Comparison of ENCODE assay signal across 1 cellular context in the genomic region with DNA sequence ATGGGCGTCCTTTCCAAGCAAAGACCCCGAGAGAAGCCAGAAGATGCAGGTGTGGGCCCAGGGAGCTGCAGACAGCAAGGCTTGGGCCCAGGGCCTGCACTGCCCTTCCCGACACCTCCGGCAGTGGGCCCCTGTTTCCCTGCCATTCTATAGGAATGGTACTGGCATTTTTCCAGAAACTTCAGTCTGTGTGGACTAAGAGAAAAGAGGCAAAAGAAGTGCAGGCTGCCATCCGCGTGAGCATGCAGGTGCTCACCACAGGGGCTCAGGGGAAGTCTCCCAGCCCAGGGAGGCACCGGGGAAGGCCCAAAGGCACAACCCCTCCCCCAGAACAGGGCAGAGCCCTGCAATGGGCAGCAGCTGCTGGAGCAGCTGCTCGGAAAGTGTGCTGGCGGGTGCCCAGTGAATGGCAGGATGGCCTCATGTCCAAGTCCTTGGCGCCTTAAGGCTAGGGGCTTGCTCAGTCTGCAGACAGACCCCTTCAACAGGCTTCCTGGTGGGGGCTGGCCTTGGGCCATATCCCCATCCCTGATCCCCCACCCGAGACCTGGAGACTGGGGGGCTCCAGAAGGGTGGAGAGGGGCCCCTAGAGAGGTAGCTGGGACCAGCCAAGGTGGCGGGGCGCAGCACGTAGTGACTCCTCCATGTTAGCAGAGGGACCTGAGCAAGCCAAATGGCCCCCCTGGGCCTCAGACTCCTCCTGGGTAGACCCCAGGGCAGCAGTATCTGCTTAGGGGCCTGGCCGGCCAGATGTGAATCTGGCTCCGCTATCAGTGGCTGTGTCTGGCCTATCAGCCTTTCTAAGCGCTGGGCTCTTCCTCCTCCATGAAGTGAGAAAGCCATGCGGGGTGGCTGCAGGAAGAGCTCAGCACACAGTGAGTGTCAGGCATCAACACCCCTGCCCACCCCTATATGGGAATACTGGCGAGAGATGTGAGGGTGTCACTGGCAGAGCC.
TF ChIP-seq lines count a peak whose summit lies in the region.

No MANE protein-coding gene starts in this region.

TF ChIP-seq in HepG2, 621 proteins besides CTCF, POLR2A, EP300 and RAD21:
- TF ChIP-seq, protein P1, sequence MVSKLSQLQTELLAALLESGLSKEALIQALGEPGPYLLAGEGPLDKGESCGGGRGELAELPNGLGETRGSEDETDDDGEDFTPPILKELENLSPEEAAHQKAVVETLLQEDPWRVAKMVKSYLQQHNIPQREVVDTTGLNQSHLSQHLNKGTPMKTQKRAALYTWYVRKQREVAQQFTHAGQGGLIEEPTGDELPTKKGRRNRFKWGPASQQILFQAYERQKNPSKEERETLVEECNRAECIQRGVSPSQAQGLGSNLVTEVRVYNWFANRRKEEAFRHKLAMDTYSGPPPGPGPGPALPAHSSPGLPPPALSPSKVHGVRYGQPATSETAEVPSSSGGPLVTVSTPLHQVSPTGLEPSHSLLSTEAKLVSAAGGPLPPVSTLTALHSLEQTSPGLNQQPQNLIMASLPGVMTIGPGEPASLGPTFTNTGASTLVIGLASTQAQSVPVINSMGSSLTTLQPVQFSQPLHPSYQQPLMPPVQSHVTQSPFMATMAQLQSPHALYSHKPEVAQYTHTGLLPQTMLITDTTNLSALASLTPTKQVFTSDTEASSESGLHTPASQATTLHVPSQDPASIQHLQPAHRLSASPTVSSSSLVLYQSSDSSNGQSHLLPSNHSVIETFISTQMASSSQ (IDR thresholded peaks at IDR 0.05; ENCODE audit: low read depth), result no peak
- TF ChIP-seq, protein P1 (CRISPR knock-in tag; IDR thresholded peaks at IDR 0.05; ENCODE audit: borderline replicate concordance), result no peak
- TF ChIP-seq ZNF460 (CRISPR knock-in tag; IDR thresholded peaks at IDR 0.05; ENCODE audit: borderline replicate concordance), result no peak
- TF ChIP-seq, protein P2, sequence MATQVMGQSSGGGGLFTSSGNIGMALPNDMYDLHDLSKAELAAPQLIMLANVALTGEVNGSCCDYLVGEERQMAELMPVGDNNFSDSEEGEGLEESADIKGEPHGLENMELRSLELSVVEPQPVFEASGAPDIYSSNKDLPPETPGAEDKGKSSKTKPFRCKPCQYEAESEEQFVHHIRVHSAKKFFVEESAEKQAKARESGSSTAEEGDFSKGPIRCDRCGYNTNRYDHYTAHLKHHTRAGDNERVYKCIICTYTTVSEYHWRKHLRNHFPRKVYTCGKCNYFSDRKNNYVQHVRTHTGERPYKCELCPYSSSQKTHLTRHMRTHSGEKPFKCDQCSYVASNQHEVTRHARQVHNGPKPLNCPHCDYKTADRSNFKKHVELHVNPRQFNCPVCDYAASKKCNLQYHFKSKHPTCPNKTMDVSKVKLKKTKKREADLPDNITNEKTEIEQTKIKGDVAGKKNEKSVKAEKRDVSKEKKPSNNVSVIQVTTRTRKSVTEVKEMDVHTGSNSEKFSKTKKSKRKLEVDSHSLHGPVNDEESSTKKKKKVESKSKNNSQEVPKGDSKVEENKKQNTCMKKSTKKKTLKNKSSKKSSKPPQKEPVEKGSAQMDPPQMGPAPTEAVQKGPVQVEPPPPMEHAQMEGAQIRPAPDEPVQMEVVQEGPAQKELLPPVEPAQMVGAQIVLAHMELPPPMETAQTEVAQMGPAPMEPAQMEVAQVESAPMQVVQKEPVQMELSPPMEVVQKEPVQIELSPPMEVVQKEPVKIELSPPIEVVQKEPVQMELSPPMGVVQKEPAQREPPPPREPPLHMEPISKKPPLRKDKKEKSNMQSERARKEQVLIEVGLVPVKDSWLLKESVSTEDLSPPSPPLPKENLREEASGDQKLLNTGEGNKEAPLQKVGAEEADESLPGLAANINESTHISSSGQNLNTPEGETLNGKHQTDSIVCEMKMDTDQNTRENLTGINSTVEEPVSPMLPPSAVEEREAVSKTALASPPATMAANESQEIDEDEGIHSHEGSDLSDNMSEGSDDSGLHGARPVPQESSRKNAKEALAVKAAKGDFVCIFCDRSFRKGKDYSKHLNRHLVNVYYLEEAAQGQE (IDR thresholded peaks at IDR 0.05; ENCODE audit: borderline replicate concordance in 1 of 2, low read depth in 1 of 2, low read length in 2 of 2), result no peak
- TF ChIP-seq ZNF720 (CRISPR knock-in tag; IDR thresholded peaks at IDR 0.05), result no peak
- no peak for TF ChIP-seq SETDB1 (CRISPR knock-in tag; IDR thresholded peaks at IDR 0.05; ENCODE audit: borderline replicate concordance)
- TF ChIP-seq, protein P3, sequence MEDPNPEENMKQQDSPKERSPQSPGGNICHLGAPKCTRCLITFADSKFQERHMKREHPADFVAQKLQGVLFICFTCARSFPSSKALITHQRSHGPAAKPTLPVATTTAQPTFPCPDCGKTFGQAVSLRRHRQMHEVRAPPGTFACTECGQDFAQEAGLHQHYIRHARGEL (CRISPR knock-in tag; IDR thresholded peaks at IDR 0.05), result no peak
- TF ChIP-seq ZFY (CRISPR knock-in tag; IDR thresholded peaks at IDR 0.05), result no peak
